10 cellular contexts compared by ENCODE assay signal in genomic region chr19:8525401-8525684, GRCh38. TPM values are rescaled to one million over a fixed set of nuclear protein-coding genes. Genes with fewer than 3 reads are reported as not detected.
DNase-seq lines count a peak whose midpoint lies in the region; ATAC-seq, FAIRE-seq and TF ChIP-seq lines count a peak whose summit lies in the region.
"Had no signal": no experiment of that assay in that cellular context is flagged by ENCODE, and none has a peak within 500 bp of the region (broad histone marks: within the 10 kb centered on the region; RNA-seq: fewer than 3 reads in every experiment).

No MANE protein-coding gene starts in this region.

- no peaks in the 10 kb centered on the region for H3K27me3 Mint-ChIP-seq in Caco-2 (ENCODE audit: insufficient read depth, unreplicated experiment)
- H3K27me3 Mint-ChIP-seq in Calu3 (ENCODE audit: unreplicated experiment), result no peaks in the 10 kb centered on the region

- peak overlapping the region; percentile 31 for H3K4me3 ChIP-seq in Caco-2 (ENCODE audit: low read depth, low read length)
- peak overlapping the region; percentile 81 for H3K4me3 ChIP-seq in SK-N-MC
- peak overlapping the region; percentile 33 to 65 for H3K4me3 ChIP-seq in gastroesophageal sphincter
- peak overlapping the region; percentile 26 to 73 for H3K4me3 ChIP-seq in prostate gland

- FAIRE-seq in HTR-8/SVneo (lab: Jason Lieb, UNC), result no peak

- TF ChIP-seq CTCF in Caco-2 (IDR thresholded peaks at IDR 0.05; ENCODE audit: insufficient read depth in 1 of 2, low read depth in 1 of 2, low read length in 1 of 2, severe bottlenecking in 1 of 2, unreplicated experiment in 1 of 2) (peak; percentile 26 to 67), gastroesophageal sphincter (IDR thresholded peaks at IDR 0.05) (peak in 3 of 4 experiments; percentile 8 to 18 (median 16)), prostate gland (IDR thresholded peaks at IDR 0.05) (peak in 1 of 4 experiments; percentile 27), Calu3 (IDR thresholded peaks at IDR 0.05; ENCODE audit: unreplicated experiment) (no peak)

- no peak overlapping the region for H3K27ac Mint-ChIP-seq in Caco-2 (ENCODE audit: unreplicated experiment)
- H3K27ac Mint-ChIP-seq in Calu3 (ENCODE audit: unreplicated experiment), result no peak overlapping the region

- no peak for ATAC-seq in gastroesophageal sphincter
- no peak for ATAC-seq in HG02678 (IDR thresholded peaks at IDR 0.05; ENCODE audit: unreplicated experiment)
- ATAC-seq in HG03342 (IDR thresholded peaks at IDR 0.05; ENCODE audit: unreplicated experiment), result no peak

- no peak for TF ChIP-seq POLR2A in gastroesophageal sphincter (IDR thresholded peaks at IDR 0.05)
- peak; percentile 74 for TF ChIP-seq POLR2A in prostate gland (IDR thresholded peaks at IDR 0.05)

- H3K4me1 ChIP-seq in Caco-2 (no peaks in the 10 kb centered on the region), gastroesophageal sphincter (peaks cover 0 to 20% (median 4%) of the 10 kb centered on the region in 3 donors), prostate gland (replicated peaks) (no peaks in the 10 kb centered on the region)

- peak overlapping the region; percentile 76 for H3K9ac ChIP-seq in SK-N-MC (ENCODE audit: insufficient read length)

- DNase-seq in Caco-2, result no peak
- no peak for DNase-seq in SK-N-MC (ENCODE audit: low read depth, low spot score)
- no peak for DNase-seq in prostate gland (ENCODE audit: low spot score)
- DNase-seq in HTR-8/SVneo (ENCODE audit: insufficient read length, low spot score), result no peak
- no peak for DNase-seq in Calu3
- DNase-seq: stimulated activated CD4-positive, alpha-beta T cell treated with anti-CD3 and anti-CD28 coated beads, Interleukin-4, amount 100 ng/mL, for 4 hours had no signal

- no peaks in the 10 kb centered on the region for H3K27me3 ChIP-seq in Caco-2 (replicated peaks; ENCODE audit: control insufficient read depth, insufficient read depth, low read length)
- H3K27me3 ChIP-seq in gastroesophageal sphincter, result no peaks in the 10 kb centered on the region
- no peaks in the 10 kb centered on the region for H3K27me3 ChIP-seq in prostate gland (replicated peaks; ENCODE audit: insufficient read depth)

- H3K9me3 Mint-ChIP-seq in Caco-2 (ENCODE audit: unreplicated experiment) (no peaks in the 10 kb centered on the region), Calu3 (ENCODE audit: low read depth, unreplicated experiment) (no peaks in the 10 kb centered on the region)

- H3K9me3 ChIP-seq in Caco-2 (no peaks in the 10 kb centered on the region), SK-N-MC (ENCODE audit: low read depth, low read length) (no peaks in the 10 kb centered on the region), gastroesophageal sphincter (no peaks in the 10 kb centered on the region), prostate gland (no peaks in the 10 kb centered on the region)

- intact Hi-C loops in Caco-2 (cut with micrococcal nuclease; ENCODE audit: unreplicated experiment) (loop anchor here (1.0 to 5.0 kb wide), 3 partner anchors 12 to 1302 kb away; partner anchors contain the start of genes RAB11B and UBL5), prostate gland (cut with DNase I) (no loop called here), Calu3 (cut with micrococcal nuclease; ENCODE audit: unreplicated experiment) (no loop called here)

- H3K4me1 Mint-ChIP-seq in Caco-2 (ENCODE audit: low read depth, unreplicated experiment), result peaks cover 7% of the 10 kb centered on the region
- H3K4me1 Mint-ChIP-seq in Calu3 (ENCODE audit: low read depth, unreplicated experiment), result peaks cover 11% of the 10 kb centered on the region

- H3K4me3 Mint-ChIP-seq in Caco-2 (ENCODE audit: unreplicated experiment), result no peak overlapping the region
- H3K4me3 Mint-ChIP-seq in Calu3 (ENCODE audit: low read depth, unreplicated experiment), result no peak overlapping the region

- H3K36me3 Mint-ChIP-seq in Caco-2 (ENCODE audit: insufficient read depth, unreplicated experiment) (no peaks in the 10 kb centered on the region), Calu3 (ENCODE audit: insufficient read depth, unreplicated experiment) (peaks cover 4% of the 10 kb centered on the region)

- TF ChIP-seq EP300 in gastroesophageal sphincter (IDR thresholded peaks at IDR 0.05), result no peak

- H3K36me3 ChIP-seq in Caco-2 (ENCODE audit: control insufficient read depth, insufficient read depth, low read length) (no peaks in the 10 kb centered on the region; the same call in 1 of the 2 replicates), SK-N-MC (ENCODE audit: insufficient read depth, low read length) (no peaks in the 10 kb centered on the region), gastroesophageal sphincter (no peaks in the 10 kb centered on the region), prostate gland (no peaks in the 10 kb centered on the region)

- POLR2A ChIA-PET in Caco-2 (lab: Charles Lee), result interaction anchor here (0.9 to 2.5 kb wide), 2 partner anchors 12 to 81 kb away, joined by 9 to 55 read pairs; partner anchors contain the start of genes HNRNPM and ZNF414

- 4 to 8% methylated on average over 4 to 15 of the region's 15 CpGs for WGBS in gastroesophageal sphincter (ENCODE audit: low coverage in 1 of 2), 2 donors
- WGBS in prostate gland, result 11% methylated on average over 15 of the region's 15 CpGs

- H3K27ac ChIP-seq in SK-N-MC, result peak overlapping the region; percentile 83
- H3K27ac ChIP-seq in gastroesophageal sphincter, result peak overlapping the region; percentile 62 to 91 (median 90)
- peak overlapping the region; percentile 93 to 94 for H3K27ac ChIP-seq in prostate gland
- H3K27ac ChIP-seq: HL-60 had no signal

- BruUV-seq in Caco-2 (replicated peaks; lab: Mats Ljungman, UMichigan) (no TSS peak), Calu3 (replicated peaks; lab: Mats Ljungman, UMichigan) (no TSS peak)

- CTCF ChIA-PET in Caco-2 (lab: Charles Lee) (interaction anchor here (1.5 to 2.2 kb wide), 2 partner anchors 12 to 112 kb away, joined by 12 to 14 read pairs; partner anchors contain the start of genes MARCHF2 and ZNF414), Calu3 (lab: Charles Lee) (no interaction called here)

RNA-seq across cellular contexts. Expression of gene ZNF414, which starts 11.4 kb away (rescaled TPM):
- total RNA-seq in Caco-2 (2022) (17.2 and 25.0 TPM in 2 replicates), gastroesophageal sphincter (10 to 100 TPM in 2 of 4 donors, 1 to 10 TPM in 2; 3.6 to 18.9 (median 10.3) TPM), prostate gland (10 to 100 TPM; 24.4 to 59.5 TPM), Calu3 (2022) (8.7 and 11.8 TPM in 2 replicates)

RNA-seq across cellular contexts. Expression of gene PRAM1, which starts 22.9 kb away (rescaled TPM):
- 0.26 TPM in 1 of 2 replicates, not detected in the other for total RNA-seq in Caco-2 (2022)
- total RNA-seq in gastroesophageal sphincter, result 1 to 10 TPM in 1 of 4 donors, under 1 TPM in 3; 0.23 to 1.2 (median 0.45) TPM
- total RNA-seq in prostate gland, result 1 to 10 TPM; 2.4 to 5.3 TPM
- 0.47 TPM in 1 of 2 replicates, not detected in the other for total RNA-seq in Calu3 (2022)

RNA-seq across cellular contexts. Expression of gene MYO1F, which starts 51.9 kb away (rescaled TPM):
- 0.23 and 0.25 TPM in 2 replicates for total RNA-seq in Caco-2 (2022)
- 10 to 100 TPM in 2 of 4 donors, 1 to 10 TPM in 2; 5.4 to 41.5 (median 10.3) TPM for total RNA-seq in gastroesophageal sphincter
- 1 to 10 TPM; 6.1 to 9.4 TPM for total RNA-seq in prostate gland
- 1.3 TPM in 1 of 2 replicates, not detected in the other for total RNA-seq in Calu3 (2022)

Comparison
In these comparisons a context has a peak if more than half of its experiments do, and no peak if none do; other contexts are left out.
1. H3K4me3 ChIP-seq: peak in every context shown above with its lines; median percentile 81 in SK-N-MC; 50 in prostate gland; 49 in gastroesophageal sphincter; 31 in Caco-2.